In the genomic region with DNA sequence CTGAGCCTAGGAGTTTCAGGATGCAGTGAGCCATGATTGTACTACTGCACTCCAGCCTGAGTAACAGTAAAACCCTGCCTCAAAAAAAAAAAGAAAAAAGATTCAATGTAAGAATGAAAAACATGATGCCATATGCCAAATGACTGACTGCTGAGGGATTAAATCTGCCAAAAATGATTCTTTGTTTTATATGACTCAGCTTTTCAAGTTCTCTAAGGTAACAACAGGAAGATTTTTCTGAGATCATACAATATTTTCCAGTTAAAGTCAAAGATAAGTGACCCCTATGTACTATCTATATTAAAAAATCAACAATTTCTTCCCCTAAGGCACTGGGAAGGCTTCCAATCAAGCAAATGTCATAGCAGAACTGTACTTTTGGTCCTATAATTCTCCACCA, we compare ENCODE assay signal across 1 cellular context.
TF ChIP-seq lines count a peak whose summit lies in the region.

No MANE protein-coding gene starts in this region.

TF ChIP-seq in SK-N-SH, 30 proteins besides CTCF, POLR2A, EP300 and RAD21 (continued from another document):
- TF ChIP-seq, protein P1, sequence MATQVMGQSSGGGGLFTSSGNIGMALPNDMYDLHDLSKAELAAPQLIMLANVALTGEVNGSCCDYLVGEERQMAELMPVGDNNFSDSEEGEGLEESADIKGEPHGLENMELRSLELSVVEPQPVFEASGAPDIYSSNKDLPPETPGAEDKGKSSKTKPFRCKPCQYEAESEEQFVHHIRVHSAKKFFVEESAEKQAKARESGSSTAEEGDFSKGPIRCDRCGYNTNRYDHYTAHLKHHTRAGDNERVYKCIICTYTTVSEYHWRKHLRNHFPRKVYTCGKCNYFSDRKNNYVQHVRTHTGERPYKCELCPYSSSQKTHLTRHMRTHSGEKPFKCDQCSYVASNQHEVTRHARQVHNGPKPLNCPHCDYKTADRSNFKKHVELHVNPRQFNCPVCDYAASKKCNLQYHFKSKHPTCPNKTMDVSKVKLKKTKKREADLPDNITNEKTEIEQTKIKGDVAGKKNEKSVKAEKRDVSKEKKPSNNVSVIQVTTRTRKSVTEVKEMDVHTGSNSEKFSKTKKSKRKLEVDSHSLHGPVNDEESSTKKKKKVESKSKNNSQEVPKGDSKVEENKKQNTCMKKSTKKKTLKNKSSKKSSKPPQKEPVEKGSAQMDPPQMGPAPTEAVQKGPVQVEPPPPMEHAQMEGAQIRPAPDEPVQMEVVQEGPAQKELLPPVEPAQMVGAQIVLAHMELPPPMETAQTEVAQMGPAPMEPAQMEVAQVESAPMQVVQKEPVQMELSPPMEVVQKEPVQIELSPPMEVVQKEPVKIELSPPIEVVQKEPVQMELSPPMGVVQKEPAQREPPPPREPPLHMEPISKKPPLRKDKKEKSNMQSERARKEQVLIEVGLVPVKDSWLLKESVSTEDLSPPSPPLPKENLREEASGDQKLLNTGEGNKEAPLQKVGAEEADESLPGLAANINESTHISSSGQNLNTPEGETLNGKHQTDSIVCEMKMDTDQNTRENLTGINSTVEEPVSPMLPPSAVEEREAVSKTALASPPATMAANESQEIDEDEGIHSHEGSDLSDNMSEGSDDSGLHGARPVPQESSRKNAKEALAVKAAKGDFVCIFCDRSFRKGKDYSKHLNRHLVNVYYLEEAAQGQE (IDR thresholded peaks at IDR 0.05; ENCODE audit: low read depth, low read length): no peak
- TF ChIP-seq POLR2AphosphoS5 (IDR thresholded peaks at IDR 0.05; ENCODE audit: low read depth, low read length) (peak; percentile 46; the same call in 1 of the 2 replicates), SMC3 (IDR thresholded peaks at IDR 0.05; ENCODE audit: low read depth, low read length) (no peak), YY1 (IDR thresholded peaks at IDR 0.05; ENCODE audit: low read depth) (0 out of 2 replicates have a peak, but pooled peaks have one; percentile 18), SIN3A (IDR thresholded peaks at IDR 0.05; ENCODE audit: borderline replicate concordance, low read depth, low read length) (no peak), RCOR1 (IDR thresholded peaks at IDR 0.05; ENCODE audit: low read length) (no peak)
- TF ChIP-seq, protein P2, sequence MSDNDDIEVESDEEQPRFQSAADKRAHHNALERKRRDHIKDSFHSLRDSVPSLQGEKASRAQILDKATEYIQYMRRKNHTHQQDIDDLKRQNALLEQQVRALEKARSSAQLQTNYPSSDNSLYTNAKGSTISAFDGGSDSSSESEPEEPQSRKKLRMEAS (IDR thresholded peaks at IDR 0.05; ENCODE audit: low read depth): 0 out of 2 replicates have a peak, but pooled peaks have one; percentile 42
